ENCODE assay signal across 1 cellular context in the genomic region with DNA sequence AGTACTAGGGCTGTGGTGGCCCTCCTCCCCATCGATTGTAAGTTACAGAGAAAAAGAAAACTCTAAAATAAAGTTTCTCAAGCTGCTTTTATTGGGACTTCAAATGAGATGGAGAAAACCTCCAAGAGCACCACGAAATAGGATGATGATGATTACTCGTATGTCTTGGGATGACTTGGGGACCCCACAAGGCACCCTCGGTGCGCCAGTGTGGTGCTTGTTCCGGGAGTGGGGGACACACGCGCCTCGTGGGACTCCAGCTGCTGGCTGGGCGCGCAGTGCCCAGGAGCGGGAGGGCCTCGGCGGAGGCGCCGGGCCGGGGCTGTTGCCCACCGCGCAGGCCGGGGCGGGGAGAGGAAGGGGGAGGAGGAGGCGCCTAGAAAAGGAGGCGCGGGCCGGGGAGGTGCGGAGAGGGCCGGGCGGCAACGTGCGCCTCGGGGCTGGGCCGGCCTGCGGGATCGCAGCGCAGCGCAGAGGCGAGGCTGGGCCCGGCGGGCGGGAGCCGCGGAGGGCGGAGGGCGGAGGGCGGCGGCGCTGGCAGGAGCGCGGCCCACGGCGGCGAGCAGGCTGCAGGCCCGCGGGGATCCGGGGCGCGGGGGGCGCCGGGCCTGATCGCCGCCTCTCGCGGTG.
TF ChIP-seq lines count a peak whose summit lies in the region.

A gene with protein sequence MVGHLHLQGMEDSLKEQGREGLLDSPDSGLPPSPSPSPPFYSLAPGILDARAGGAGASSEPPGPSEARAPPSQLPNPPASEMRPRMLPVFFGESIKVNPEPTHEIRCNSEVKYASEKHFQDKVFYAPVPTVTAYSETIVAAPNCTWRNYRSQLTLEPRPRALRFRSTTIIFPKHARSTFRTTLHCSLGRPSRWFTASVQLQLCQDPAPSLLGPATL (plus strand): TSS at position 408 of the 630 bp plus-strand sequence. CDS start 337 bp downstream, outside the sequence.

TF ChIP-seq in K562, 482 proteins besides CTCF, POLR2A, EP300 and RAD21 (continued from another document):
- TF ChIP-seq, protein P1, sequence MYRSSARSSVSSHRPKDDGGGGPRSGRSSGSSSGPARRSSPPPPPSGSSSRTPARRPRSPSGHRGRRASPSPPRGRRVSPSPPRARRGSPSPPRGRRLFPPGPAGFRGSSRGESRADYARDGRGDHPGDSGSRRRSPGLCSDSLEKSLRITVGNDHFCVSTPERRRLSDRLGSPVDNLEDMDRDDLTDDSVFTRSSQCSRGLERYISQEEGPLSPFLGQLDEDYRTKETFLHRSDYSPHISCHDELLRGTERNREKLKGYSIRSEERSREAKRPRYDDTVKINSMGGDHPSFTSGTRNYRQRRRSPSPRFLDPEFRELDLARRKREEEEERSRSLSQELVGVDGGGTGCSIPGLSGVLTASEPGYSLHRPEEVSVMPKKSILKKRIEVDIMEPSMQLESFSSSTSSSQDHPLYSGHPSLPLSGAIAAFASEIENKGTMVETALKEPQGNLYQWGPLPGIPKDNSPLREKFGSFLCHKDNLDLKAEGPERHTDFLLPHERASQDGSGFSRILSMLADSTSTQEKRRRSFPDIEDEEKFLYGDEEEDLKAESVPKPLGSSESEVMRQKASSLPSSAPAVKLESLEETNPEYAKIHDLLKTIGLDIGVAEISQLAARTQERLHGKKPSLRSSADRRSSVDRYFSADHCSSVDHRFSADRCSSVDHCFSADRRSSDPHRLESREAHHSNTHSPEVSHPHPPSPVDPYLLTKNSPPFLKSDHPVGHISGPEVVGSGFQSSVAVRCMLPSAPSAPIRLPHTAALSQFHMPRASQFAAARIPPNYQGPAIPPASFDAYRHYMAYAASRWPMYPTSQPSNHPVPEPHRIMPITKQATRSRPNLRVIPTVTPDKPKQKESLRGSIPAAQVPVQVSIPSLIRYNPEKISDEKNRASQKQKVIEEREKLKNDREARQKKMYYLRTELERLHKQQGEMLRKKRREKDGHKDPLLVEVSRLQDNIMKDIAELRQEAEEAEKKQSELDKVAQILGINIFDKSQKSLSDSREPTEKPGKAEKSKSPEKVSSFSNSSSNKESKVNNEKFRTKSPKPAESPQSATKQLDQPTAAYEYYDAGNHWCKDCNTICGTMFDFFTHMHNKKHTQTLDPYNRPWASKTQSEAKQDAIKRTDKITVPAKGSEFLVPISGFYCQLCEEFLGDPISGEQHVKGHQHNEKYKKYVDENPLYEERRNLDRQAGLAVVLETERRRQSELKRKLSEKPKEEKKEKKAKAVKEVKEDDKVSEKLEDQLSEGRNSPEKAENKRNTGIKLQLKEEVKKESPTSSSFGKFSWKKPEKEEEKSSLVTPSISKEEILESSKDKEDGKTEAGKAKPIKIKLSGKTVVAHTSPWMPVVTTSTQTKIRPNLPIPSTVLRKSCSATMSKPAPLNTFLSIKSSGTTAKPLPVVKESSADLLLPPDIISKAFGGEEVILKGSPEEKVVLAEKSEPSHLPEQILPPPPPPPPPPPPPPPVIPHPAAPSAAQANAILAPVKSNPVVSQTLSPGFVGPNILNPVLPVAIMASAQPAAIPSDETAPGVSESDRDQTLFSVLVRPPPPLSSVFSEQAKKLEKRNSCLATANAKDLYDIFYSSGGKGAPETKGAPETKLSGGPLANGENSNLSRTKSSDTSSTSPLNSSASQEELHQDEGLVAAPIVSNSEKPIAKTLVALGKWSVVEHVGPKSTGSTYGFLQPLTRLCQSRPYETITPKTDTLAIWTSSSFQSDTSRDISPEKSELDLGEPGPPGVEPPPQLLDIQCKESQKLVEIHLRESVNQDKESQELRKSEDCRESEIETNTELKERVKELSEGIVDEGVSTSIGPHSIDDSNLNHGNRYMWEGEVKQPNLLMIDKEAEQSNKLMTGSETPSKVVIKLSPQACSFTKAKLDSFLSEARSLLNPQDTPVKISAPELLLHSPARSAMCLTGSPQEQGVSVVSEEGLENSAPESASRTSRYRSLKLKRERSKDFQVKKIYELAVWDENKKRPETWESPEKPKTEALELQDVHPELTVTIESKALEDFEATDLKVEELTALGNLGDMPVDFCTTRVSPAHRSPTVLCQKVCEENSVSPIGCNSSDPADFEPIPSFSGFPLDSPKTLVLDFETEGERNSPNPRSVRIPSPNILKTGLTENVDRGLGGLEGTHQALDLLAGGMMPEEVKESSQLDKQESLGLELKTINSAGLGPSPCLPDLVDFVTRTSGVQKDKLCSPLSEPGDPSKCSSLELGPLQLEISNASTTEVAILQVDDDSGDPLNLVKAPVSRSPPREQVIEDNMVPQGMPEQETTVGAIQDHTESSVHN (IDR thresholded peaks at IDR 0.05; ENCODE audit: borderline replicate concordance in 1 of 2, low read depth in 1 of 2), result no peak
- TF ChIP-seq ZSCAN32 (CRISPR knock-in tag; IDR thresholded peaks at IDR 0.05) (no peak), NR1H2 (CRISPR knock-in tag; IDR thresholded peaks at IDR 0.05) (no peak), ADNP (tag; IDR thresholded peaks at IDR 0.05) (no peak), PRMT5 (CRISPR knock-in tag; IDR thresholded peaks at IDR 0.05) (no peak), HDAC2 (IDR thresholded peaks at IDR 0.05) (no peak), CHD1 (IDR thresholded peaks at IDR 0.05; ENCODE audit: low read length) (no peak)
TF ChIP-seq in K562: peak in this region for 0.
